17 cellular contexts compared by ENCODE assay signal in genomic region chr13:60765700-60766411, GRCh38.
DNase-seq lines count a peak whose midpoint lies in the region; ATAC-seq, FAIRE-seq and TF ChIP-seq lines count a peak whose summit lies in the region.
"Had no signal": no experiment of that assay in that cellular context is flagged by ENCODE, and none has a peak within 500 bp of the region (broad histone marks: within the 10 kb centered on the region; RNA-seq: fewer than 3 reads in every experiment).

No MANE protein-coding gene starts in this region.

- peaks cover 14% of the 10 kb centered on the region for H3K4me1 Mint-ChIP-seq in astrocyte (ENCODE audit: low read depth, unreplicated experiment)
- H3K4me1 Mint-ChIP-seq in nephron progenitor cell, result no peaks in the 10 kb centered on the region
- H3K4me1 Mint-ChIP-seq in osteocyte (ENCODE audit: unreplicated experiment), result no peaks in the 10 kb centered on the region

- peak; percentile 67 to 97 (median 84) for ATAC-seq in heart right ventricle
- ATAC-seq: activated naive CD4-positive, alpha-beta T cell treated with anti-CD3 and anti-CD28 coated beads, Interleukin-2, amount 50 U/mL, for 72 hours; natural killer cell treated with Interleukin-12 subunit alpha and Interleukin-12 subunit beta and Interleukin-15 and Interleukin-18, amount 100 ng/mL, for 72 hours had no signal

- TF ChIP-seq CTCF in astrocyte (IDR thresholded peaks at IDR 0.05; ENCODE audit: insufficient read depth, low read depth, low read length), result no peak
- no peak for TF ChIP-seq CTCF in heart right ventricle (IDR thresholded peaks at IDR 0.05)
- TF ChIP-seq CTCF in nephron progenitor cell (IDR thresholded peaks at IDR 0.05), result no peak
- TF ChIP-seq CTCF in WERI-Rb-1 (IDR thresholded peaks at IDR 0.05; ENCODE audit: low read depth, low read length), result no peak
- no peak for TF ChIP-seq CTCF in osteocyte (IDR thresholded peaks at IDR 0.05)

- H4K20me1 ChIP-seq in astrocyte (ENCODE audit: insufficient read depth, low read length), result no peaks in the 10 kb centered on the region

- H3K27me3 ChIP-seq in astrocyte (ENCODE audit: insufficient read depth, low read length), result no peaks in the 10 kb centered on the region
- no peaks in the 10 kb centered on the region for H3K27me3 ChIP-seq in heart right ventricle
- H3K27me3 ChIP-seq in WERI-Rb-1 (ENCODE audit: insufficient read depth, low read depth, severe bottlenecking), result no peaks in the 10 kb centered on the region

- no peak overlapping the region for H3K9ac ChIP-seq in astrocyte (ENCODE audit: low read length)
- H3K9ac ChIP-seq: KMS-11 had no signal

- H3K4me1 ChIP-seq in astrocyte (ENCODE audit: insufficient read depth, low read length) (peaks cover 11% of the 10 kb centered on the region), heart right ventricle (peaks cover 0 to 16% (median 8%) of the 10 kb centered on the region in 9 donors)

- no peaks in the 10 kb centered on the region for H3K79me2 ChIP-seq in astrocyte (ENCODE audit: insufficient read depth, low read length)

- no peaks in the 10 kb centered on the region for H3K27me3 Mint-ChIP-seq in astrocyte (ENCODE audit: low read depth, unreplicated experiment)
- no peaks in the 10 kb centered on the region for H3K27me3 Mint-ChIP-seq in nephron progenitor cell (ENCODE audit: low read depth, poor library complexity)
- no peaks in the 10 kb centered on the region for H3K27me3 Mint-ChIP-seq in osteocyte (ENCODE audit: unreplicated experiment)
- H3K27me3 Mint-ChIP-seq: dendritic cell treated with granulocyte-macrophage colony-stimulating factor and Interleukin-4, amounts not matched to agents 40 ng/mL and 50 ng/mL, for 4 days; natural killer cell treated with Interleukin-12 subunit alpha and Interleukin-12 subunit beta and Interleukin-15 and Interleukin-18, amount 100 ng/mL, for 72 hours had no signal

- peak; percentile 32 for DNase-seq in Ammon's horn (ENCODE audit: low spot score)
- peak; percentile 83 for DNase-seq in astrocyte (ENCODE audit: low read depth)
- no peak for DNase-seq in heart right ventricle
- no peak for DNase-seq in nephron progenitor cell
- DNase-seq in NCI-H187 (lab: John Stamatoyannopoulos, UW), result no peak
- no peak for DNase-seq in WERI-Rb-1
- no peak for DNase-seq in osteocyte (ENCODE audit: extremely low spot score, unreplicated experiment)
- no peak for DNase-seq in NCI-H748 (lab: John Stamatoyannopoulos, UW; ENCODE audit: unreplicated experiment)
- DNase-seq: foreskin melanocyte, NCI-H146, NCI-H526, SIG-M5 had no signal

- FAIRE-seq in astrocyte (lab: Jason Lieb, UNC), result no peak
- FAIRE-seq: D721Med had no signal

- no peak overlapping the region for H3K4me3 Mint-ChIP-seq in astrocyte (ENCODE audit: unreplicated experiment)
- H3K4me3 Mint-ChIP-seq in nephron progenitor cell, result no peak overlapping the region
- H3K4me3 Mint-ChIP-seq in osteocyte (ENCODE audit: unreplicated experiment), result no peak overlapping the region
- H3K4me3 Mint-ChIP-seq: dendritic cell treated with granulocyte-macrophage colony-stimulating factor and Interleukin-4, amounts not matched to agents 40 ng/mL and 50 ng/mL, for 4 days; natural killer cell treated with Interleukin-12 subunit alpha and Interleukin-12 subunit beta and Interleukin-15 and Interleukin-18, amount 100 ng/mL, for 72 hours had no signal

- peak overlapping the region; percentile 39 for H3K4me2 ChIP-seq in astrocyte (ENCODE audit: low read length)
- H3K4me2 ChIP-seq: KMS-11 had no signal

- H3K4me3 ChIP-seq in astrocyte (ENCODE audit: insufficient read depth, low read depth, low read length) (no peak overlapping the region), heart right ventricle (no peak overlapping the region), WERI-Rb-1 (ENCODE audit: low read depth, low read length) (no peak overlapping the region)

- H3K27ac ChIP-seq in astrocyte (ENCODE audit: low read depth, low read length) (peak overlapping the region; percentile 10), heart right ventricle (peak overlapping the region in 4 of 10 donors; percentile 21 to 48 (median 30)), WERI-Rb-1 (no peak overlapping the region)
- H3K27ac ChIP-seq: KMS-11 had no signal

- H2AFZ ChIP-seq in astrocyte (ENCODE audit: low read depth, low read length), result peak overlapping the region; percentile 38

- intact Hi-C loops in heart right ventricle (cut with DNase I), result loop anchor here in 1 of 10 donors (1.0 kb wide), 1 partner anchor 15 kb away; no protein-coding TSS in a partner anchor

- 22 to 27% methylated on average over 5 of the region's 5 CpGs for WGBS in heart right ventricle, 2 donors

- peaks cover 4% of the 10 kb centered on the region for H3K9me3 Mint-ChIP-seq in astrocyte (ENCODE audit: unreplicated experiment)
- peaks cover 7% of the 10 kb centered on the region for H3K9me3 Mint-ChIP-seq in nephron progenitor cell
- H3K9me3 Mint-ChIP-seq in osteocyte (ENCODE audit: unreplicated experiment), result peaks cover 5% of the 10 kb centered on the region

- peak overlapping the region; percentile 78 for H3K27ac Mint-ChIP-seq in astrocyte (ENCODE audit: unreplicated experiment)
- peak overlapping the region; percentile 15 for H3K27ac Mint-ChIP-seq in nephron progenitor cell
- no peak overlapping the region for H3K27ac Mint-ChIP-seq in osteocyte (ENCODE audit: unreplicated experiment)
- H3K27ac Mint-ChIP-seq: activated naive CD4-positive, alpha-beta T cell treated with anti-CD3 and anti-CD28 coated beads, Interleukin-2, amount 50 U/mL, for 72 hours; dendritic cell treated with granulocyte-macrophage colony-stimulating factor and Interleukin-4, amounts not matched to agents 40 ng/mL and 50 ng/mL, for 4 days; natural killer cell treated with Interleukin-12 subunit alpha and Interleukin-12 subunit beta and Interleukin-15 and Interleukin-18, amount 100 ng/mL, for 72 hours had no signal

- H3K9me3 ChIP-seq in astrocyte (ENCODE audit: insufficient read depth, low read depth, low read length) (no peaks in the 10 kb centered on the region), heart right ventricle (peaks cover 0 to 8% (median 0%) of the 10 kb centered on the region in 11 donors), WERI-Rb-1 (ENCODE audit: severe bottlenecking) (no peaks in the 10 kb centered on the region)

- H3K36me3 ChIP-seq in astrocyte (ENCODE audit: insufficient read depth, low read length), result no peaks in the 10 kb centered on the region
- H3K36me3 ChIP-seq in heart right ventricle, result no peaks in the 10 kb centered on the region
- H3K36me3 ChIP-seq in WERI-Rb-1, result no peaks in the 10 kb centered on the region

- H3K36me3 Mint-ChIP-seq in astrocyte (ENCODE audit: low read depth, unreplicated experiment), result no peaks in the 10 kb centered on the region
- no peaks in the 10 kb centered on the region for H3K36me3 Mint-ChIP-seq in nephron progenitor cell (ENCODE audit: low read depth)
- H3K36me3 Mint-ChIP-seq in osteocyte (ENCODE audit: unreplicated experiment), result no peaks in the 10 kb centered on the region

Comparison
In these comparisons a context has a peak if more than half of its experiments do, and no peak if none do; other contexts are left out.
1. DNase-seq: peak in Ammon's horn (single experiment) and astrocyte (single experiment); none in heart right ventricle (0 of 2), nephron progenitor cell (single experiment), NCI-H187 (0 of 2), WERI-Rb-1 (single experiment), osteocyte (single experiment) and NCI-H748 (single experiment).